ENCODE assay signal across 9 cellular contexts in the genomic region with DNA sequence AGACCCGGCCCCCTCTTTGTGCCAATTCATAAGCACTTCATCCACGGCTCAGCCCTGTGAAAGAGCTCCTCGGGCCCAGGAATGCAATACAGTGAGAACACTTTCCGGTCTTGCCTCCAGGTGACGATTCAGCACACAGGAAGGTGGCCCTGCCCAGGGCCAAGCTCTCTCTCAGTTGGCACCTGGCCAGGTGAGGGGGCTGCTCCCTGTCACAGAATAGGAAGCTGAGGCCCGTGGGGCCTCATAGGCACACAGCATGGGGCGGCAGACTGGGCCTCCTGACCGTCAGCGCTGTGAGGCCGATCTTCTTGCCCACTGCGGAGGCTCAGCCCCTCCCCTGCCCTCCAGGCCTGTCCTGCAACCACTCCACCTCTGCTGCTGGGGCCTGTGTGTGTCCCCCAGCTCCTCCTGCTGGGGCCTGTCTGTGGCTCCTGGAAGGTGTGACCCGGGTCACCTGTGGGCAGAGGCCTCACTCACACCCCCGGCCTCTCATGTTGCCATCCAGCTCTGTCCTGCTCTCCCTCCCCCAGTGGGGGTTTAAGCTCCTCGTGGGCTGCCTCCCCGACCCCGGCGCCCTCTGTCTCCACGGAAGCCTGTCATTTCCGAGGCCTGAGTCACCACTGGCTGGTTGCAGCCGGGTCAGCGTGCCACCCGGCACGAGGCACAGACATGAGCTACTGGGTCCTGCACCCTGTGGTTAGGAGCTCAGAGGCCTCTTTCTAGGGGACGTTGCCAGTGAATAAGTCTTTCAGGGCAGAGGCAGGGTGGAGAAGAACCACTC.
DNase-seq lines count a peak whose midpoint lies in the region; ATAC-seq and TF ChIP-seq lines count a peak whose summit lies in the region.
"Had no signal": no experiment of that assay in that cellular context is flagged by ENCODE, and none has a peak within 500 bp of the region (broad histone marks: within the 10 kb centered on the region; RNA-seq: fewer than 3 reads in every experiment).

No MANE protein-coding gene starts in this region.

- BruUV-seq in MCF 10A (replicated peaks; lab: Mats Ljungman, UMichigan), result no TSS peak

- DNase-seq in AG04450 (ENCODE audit: low read depth, low spot score), result peak; percentile 50
- DNase-seq in HT1080 (ENCODE audit: low read depth), result peak; percentile 97
- DNase-seq in MCF 10A (ENCODE audit: unreplicated experiment), result peak; percentile 94
- DNase-seq in lung (ENCODE audit: low spot score), result peak; percentile 82
- no peak for DNase-seq in stimulated activated CD4-positive, alpha-beta T cell treated with anti-CD3 and anti-CD28 coated beads, Interleukin-4, amount 100 ng/mL, for 24 hours
- no peak for DNase-seq in NCI-H1105 treated with DMSO at 0.1 percent for 48 hours (lab: John Stamatoyannopoulos, UW)
- DNase-seq in activated gamma-delta T cell treated with Interleukin-2 at 50 U/mL for 16 hours, result no peak

- intact Hi-C loops in MCF 10A (cut with micrococcal nuclease), result loop anchor here (1.0 kb wide), 1 partner anchor 25 kb away; no protein-coding TSS in a partner anchor

- CTCF ChIA-PET in AG04450 (lab: Charles Lee), result interaction anchor here (0.6 to 4.6 kb wide), 5 partner anchors 7 to 187 kb away, joined by 3 to 31 read pairs (median 3); no protein-coding TSS in a partner anchor
- CTCF ChIA-PET in MCF 10A (lab: Yijun Ruan, JAX), result interaction anchor here (0.5 to 2.4 kb wide), 11 partner anchors 25 to 830 kb away, joined by 3 to 9 read pairs (median 4); a partner anchor contains a TSS

- H3K27me3 ChIP-seq in AG04450 (ENCODE audit: control insufficient read depth, insufficient read depth, low read length) (no peaks in the 10 kb centered on the region), lung (ENCODE audit: control insufficient read depth, insufficient read depth) (no peaks in the 10 kb centered on the region)

- H3K9me3 ChIP-seq in AG04450 (ENCODE audit: control insufficient read depth, insufficient read depth, low read length), result no peaks in the 10 kb centered on the region; the same call in 1 of the 2 replicates
- H3K9me3 ChIP-seq in lung (ENCODE audit: control insufficient read depth in 2 of 2, insufficient read depth in 1 of 2, low read length in 1 of 2), result no peaks in the 10 kb centered on the region

- no peaks in the 10 kb centered on the region for H3K36me3 ChIP-seq in lung (ENCODE audit: control insufficient read depth in 2 of 2, insufficient read depth in 2 of 2, low read length in 2 of 2)

- H3K9me3 Mint-ChIP-seq in MCF 10A (ENCODE audit: unreplicated experiment), result no peaks in the 10 kb centered on the region

- ATAC-seq in lung (ENCODE audit: insufficient read depth, low FRiP score) (peak; percentile 73), HG03378 (IDR thresholded peaks at IDR 0.05; ENCODE audit: unreplicated experiment) (no peak)

- H3K4me3 ChIP-seq in AG04450 (ENCODE audit: low read depth, low read length), result no peak overlapping the region; the same call in 1 of the 2 replicates
- no peak overlapping the region for H3K4me3 ChIP-seq in lung

- POLR2A ChIA-PET in AG04450 (lab: Yijun Ruan, JAX) (interaction anchor here (0.6 to 1.3 kb wide), 4 partner anchors 19 to 128 kb away, joined by 4 to 6 read pairs (median 4); no protein-coding TSS in a partner anchor), MCF 10A (lab: Yijun Ruan, JAX) (interaction anchor here (0.7 to 3.2 kb wide), 27 partner anchors 9 to 520 kb away, joined by 3 to 82 read pairs (median 4); a partner anchor contains a TSS)

- TF ChIP-seq CTCF in AG04450 (IDR thresholded peaks at IDR 0.05; ENCODE audit: low read depth, low read length) (no peak), MCF 10A (IDR thresholded peaks at IDR 0.05; ENCODE audit: unreplicated experiment) (no peak), lung (IDR thresholded peaks at IDR 0.05; ENCODE audit: control extremely low read depth, extremely low read depth) (no peak)

- no peaks in the 10 kb centered on the region for H3K36me3 Mint-ChIP-seq in MCF 10A (ENCODE audit: insufficient read depth, unreplicated experiment)

- WGBS in lung, 2 donors, result 55 to 65% methylated on average over 24 of the region's 24 CpGs

- H3K27ac Mint-ChIP-seq in MCF 10A (ENCODE audit: low read depth, unreplicated experiment), result peak overlapping the region; percentile 99

- H3K27me3 Mint-ChIP-seq in MCF 10A (ENCODE audit: insufficient read depth, unreplicated experiment), result no peaks in the 10 kb centered on the region

- H3K27ac ChIP-seq in AG04450 (ENCODE audit: low read depth, low read length) (peak overlapping the region; percentile 47), lung (ENCODE audit: low read depth in 1 of 2, low read length in 1 of 2) (peak overlapping the region in 1 of 2 donors; percentile 72)
- H3K27ac ChIP-seq: VCaP had no signal

- no peak overlapping the region for H3K4me3 Mint-ChIP-seq in MCF 10A (ENCODE audit: unreplicated experiment)

- peaks cover 0 to 12% of the 10 kb centered on the region in 2 donors for H3K4me1 ChIP-seq in lung (ENCODE audit: control insufficient read depth in 2 of 2, insufficient read depth in 2 of 2, low read length in 2 of 2)

- H3K4me1 Mint-ChIP-seq in MCF 10A (ENCODE audit: insufficient read depth, unreplicated experiment), result peaks cover 13% of the 10 kb centered on the region

Comparison
In these comparisons a context has a peak if more than half of its experiments do, and no peak if none do; other contexts are left out.
1. DNase-seq: peak in AG04450 (single experiment), HT1080 (single experiment), MCF 10A (single experiment) and lung (single experiment); none in stimulated activated CD4-positive, alpha-beta T cell treated with anti-CD3 and anti-CD28 coated beads, Interleukin-4, amount 100 ng/mL, for 24 hours (single experiment), NCI-H1105 treated with DMSO at 0.1 percent for 48 hours (single experiment) and activated gamma-delta T cell treated with Interleukin-2 at 50 U/mL for 16 hours (single experiment).